In genomic region chr11:43802509-43802908, GRCh38 we compare ENCODE assay signal across 12 cellular contexts.
DNase-seq lines count a peak whose midpoint lies in the region; ATAC-seq and TF ChIP-seq lines count a peak whose summit lies in the region.
"Had no signal": no experiment of that assay in that cellular context is flagged by ENCODE, and none has a peak within 500 bp of the region (broad histone marks: within the 10 kb centered on the region; RNA-seq: fewer than 3 reads in every experiment).

No MANE protein-coding gene starts in this region.

- H3K27me3 ChIP-seq in A673 (replicated peaks; ENCODE audit: insufficient read depth, low read depth, low read length, poor library complexity), result no peaks in the 10 kb centered on the region
- no peaks in the 10 kb centered on the region for H3K27me3 ChIP-seq in GM23248 (replicated peaks; ENCODE audit: insufficient read depth)
- no peaks in the 10 kb centered on the region for H3K27me3 ChIP-seq in PC-3 (ENCODE audit: low read length)

- H3K27ac ChIP-seq in A673 (ENCODE audit: low read depth, low read length, poor library complexity, severe bottlenecking), result no peak overlapping the region
- no peak overlapping the region for H3K27ac ChIP-seq in GM23248
- no peak overlapping the region for H3K27ac ChIP-seq in PC-3 (ENCODE audit: low read length)
- no peak overlapping the region for H3K27ac ChIP-seq in RWPE1

- DNase-seq in A673 (ENCODE audit: low spot score) (peak; percentile 67), GM23248 (peak; percentile 14), PC-3 (peak; percentile 20), fibroblast of mammary gland (ENCODE audit: low read depth) (no peak), RWPE1 (ENCODE audit: low spot score) (no peak), DMS153 treated with DMSO at 0.1 percent for 48 hours (lab: John Stamatoyannopoulos, UW; ENCODE audit: unreplicated experiment) (no peak), epidermal melanocyte (ENCODE audit: insufficient read length, low spot score) (no peak)
- DNase-seq: activated CD4-positive, CD25-positive, alpha-beta regulatory T cell; activated naive CD4-positive, alpha-beta T cell treated with Interleukin-2 at 50 U/mL for 16 hours had no signal

- POLR2A ChIA-PET in A673 (lab: Charles Lee; ENCODE audit: low non-redundant PET) (interaction anchor here (0.5 kb wide), 1 partner anchor 608 kb away, joined by 6 read pairs; no protein-coding TSS in a partner anchor), PC-3 (lab: Charles Lee; ENCODE audit: unreplicated experiment) (no interaction called here), RWPE1 (lab: Yijun Ruan, JAX; ENCODE audit: low non-redundant PET) (no interaction called here)

- H3K36me3 ChIP-seq in A673 (ENCODE audit: insufficient read depth, low read length, poor library complexity, severe bottlenecking) (peaks cover 47% of the 10 kb centered on the region), GM23248 (ENCODE audit: low read depth) (0 out of 2 replicates have a peak, but pooled peaks cover 10% of the 10 kb centered on the region), PC-3 (ENCODE audit: low read depth, low read length) (peaks cover 16% of the 10 kb centered on the region; the same call in 1 of the 2 replicates)

- H3K4me3 ChIP-seq in A673 (ENCODE audit: low read depth, low read length, poor library complexity, severe bottlenecking) (no peak overlapping the region), GM23248 (no peak overlapping the region), PC-3 (ENCODE audit: low read length) (no peak overlapping the region), fibroblast of mammary gland (ENCODE audit: control insufficient read depth, low read depth, low read length) (no peak overlapping the region)
- H3K4me3 ChIP-seq: lung had no signal

- in situ Hi-C loops in GM23248 (cut with MboI), result no loop called here

- H3K79me2 ChIP-seq in GM23248 (ENCODE audit: insufficient read depth), result no peaks in the 10 kb centered on the region
- H3K79me2 ChIP-seq in PC-3 (ENCODE audit: low read length), result no peaks in the 10 kb centered on the region

- intact Hi-C loops in A673 (cut with micrococcal nuclease; ENCODE audit: unreplicated experiment), result no loop called here
- intact Hi-C loops in PC-3 (cut with micrococcal nuclease), result loop anchor here (5.0 kb wide), 1 partner anchor 120 kb away; the partner anchor contains the start of gene HSD17B12

- peaks cover 19% of the 10 kb centered on the region for H3K4me1 ChIP-seq in A673 (ENCODE audit: insufficient read depth, low read length, poor library complexity, severe bottlenecking)
- peaks cover 19% of the 10 kb centered on the region for H3K4me1 ChIP-seq in GM23248 (ENCODE audit: insufficient read depth)
- peaks cover 8% of the 10 kb centered on the region for H3K4me1 ChIP-seq in PC-3 (ENCODE audit: insufficient read depth, low read length)

- H2AFZ ChIP-seq in GM23248 (no peak overlapping the region), PC-3 (ENCODE audit: low read length) (no peak overlapping the region)

- ATAC-seq in PC-3, result peak; percentile 40; the same call in 1 of the 2 replicates
- ATAC-seq in HG02938 (IDR thresholded peaks at IDR 0.05; ENCODE audit: unreplicated experiment), result no peak
- ATAC-seq: sciatic nerve had no signal

- TF ChIP-seq CTCF in A673 (conservative IDR thresholded peaks at IDR 0.05; ENCODE audit: low read depth, low read length) (peak; percentile 78), PC-3 (conservative IDR thresholded peaks at IDR 0.05; ENCODE audit: low read depth, low read length) (peak; percentile 57), fibroblast of mammary gland (conservative IDR thresholded peaks at IDR 0.05; ENCODE audit: control insufficient read depth, insufficient read depth, low read depth, low read length) (peak; percentile 47), RWPE1 (conservative IDR thresholded peaks at IDR 0.05; ENCODE audit: low read depth) (no peak)

- H3K4me2 ChIP-seq in GM23248 (ENCODE audit: unreplicated experiment) (no peak overlapping the region), PC-3 (ENCODE audit: low read length) (no peak overlapping the region)

- H4K20me1 ChIP-seq in GM23248 (ENCODE audit: insufficient read depth) (no peaks in the 10 kb centered on the region), PC-3 (ENCODE audit: low read length) (0 out of 2 replicates have a peak, but pooled peaks cover 4% of the 10 kb centered on the region)

- H3F3A ChIP-seq in GM23248 (ENCODE audit: insufficient read depth), result peaks cover 13% of the 10 kb centered on the region
- H3F3A ChIP-seq in PC-3 (ENCODE audit: low read length, unreplicated experiment), result no peaks in the 10 kb centered on the region

- BruUV-seq in A673 (replicated peaks; lab: Mats Ljungman, UMichigan) (no TSS peak), PC-3 (replicated peaks; lab: Mats Ljungman, UMichigan) (no TSS peak)

- H3K9me3 ChIP-seq in A673 (ENCODE audit: low read depth, low read length, poor library complexity, severe bottlenecking) (peaks cover 10% of the 10 kb centered on the region), GM23248 (ENCODE audit: low read depth) (no peaks in the 10 kb centered on the region), PC-3 (ENCODE audit: low read length) (no peaks in the 10 kb centered on the region)

- CTCF ChIA-PET in A673 (lab: Charles Lee) (interaction anchor here (0.5 to 1.4 kb wide), 2 partner anchors 122 to 221 kb away, joined by 5 to 6 read pairs; partner anchors contain the start of gene HSD17B12), PC-3 (lab: Charles Lee) (interaction anchor here (0.7 kb wide), 1 partner anchor 49 kb away, joined by 3 read pairs; no protein-coding TSS in a partner anchor), RWPE1 (lab: Yijun Ruan, JAX) (interaction anchor here (0.6 kb wide), 1 partner anchor 48 kb away, joined by 3 read pairs; no protein-coding TSS in a partner anchor)

- H3K9me2 ChIP-seq in GM23248 (ENCODE audit: insufficient read depth) (no peaks in the 10 kb centered on the region), PC-3 (replicated peaks; ENCODE audit: low read length) (no peaks in the 10 kb centered on the region)

- H3K9ac ChIP-seq in GM23248 (no peak overlapping the region), PC-3 (ENCODE audit: low read length) (no peak overlapping the region)

Comparison
In these comparisons a context has a peak if more than half of its experiments do, and no peak if none do; other contexts are left out.
1. DNase-seq: peak in A673 (single experiment), GM23248 (single experiment) and PC-3 (single experiment); none in fibroblast of mammary gland (single experiment), RWPE1 (single experiment), DMS153 treated with DMSO at 0.1 percent for 48 hours (single experiment) and epidermal melanocyte (single experiment).